28 cellular contexts compared by ENCODE assay signal in the genomic region with DNA sequence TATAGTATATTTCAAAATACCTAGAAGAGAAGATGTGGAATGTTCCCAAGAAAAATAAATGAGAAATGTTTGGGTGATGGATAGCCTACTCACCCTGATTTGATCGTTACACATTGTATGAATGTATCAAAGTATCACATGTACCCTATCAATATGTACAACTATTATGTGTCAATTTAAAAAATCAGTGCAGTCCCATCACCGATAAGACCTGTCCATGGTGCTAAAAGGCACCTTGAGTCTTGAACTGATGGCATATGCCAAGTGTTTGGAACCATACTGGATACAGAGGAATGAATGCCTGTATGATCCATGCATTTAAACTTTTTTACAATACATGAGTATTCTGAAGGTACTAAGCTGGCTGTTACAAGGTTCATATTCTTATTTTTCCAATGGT. TPM values are rescaled to one million over a fixed set of nuclear protein-coding genes. Genes with fewer than 3 reads are reported as not detected.
DNase-seq lines count a peak whose midpoint lies in the region; ATAC-seq and TF ChIP-seq lines count a peak whose summit lies in the region.
"Had no signal": no experiment of that assay in that cellular context is flagged by ENCODE, and none has a peak within 500 bp of the region (broad histone marks: within the 10 kb centered on the region; RNA-seq: fewer than 3 reads in every experiment).

No MANE protein-coding gene starts in this region.

- no peaks in the 10 kb centered on the region for H4K20me1 ChIP-seq in HCT116 (ENCODE audit: insufficient read depth)
- H4K20me1 ChIP-seq: BLaER1 had no signal

- no peak overlapping the region for H3K4me3 ChIP-seq in HCT116 (replicated peaks in 1 of 2; ENCODE audit: low read depth in 1 of 2, low read length in 2 of 2)
- no peak overlapping the region for H3K4me3 ChIP-seq in HEK293 (ENCODE audit: low read depth, low read length)
- no peak overlapping the region for H3K4me3 ChIP-seq in LNCaP clone FGC (ENCODE audit: low read depth, low read length)
- H3K4me3 ChIP-seq in right atrium auricular region: no peak overlapping the region
- H3K4me3 ChIP-seq in mucosa of descending colon: no peak overlapping the region
- H3K4me3 ChIP-seq: BLaER1, GM12878 had no signal

- H3K79me2 ChIP-seq in HCT116 (ENCODE audit: insufficient read depth, low read length): no peaks in the 10 kb centered on the region

- H3K36me3 ChIP-seq in HCT116 (ENCODE audit: control insufficient read depth in 1 of 2, insufficient read depth in 2 of 2, low read length in 2 of 2) (no peaks in the 10 kb centered on the region), HEK293 (ENCODE audit: control insufficient read depth in 2 of 2, insufficient read depth in 1 of 2, low read length in 2 of 2) (no peaks in the 10 kb centered on the region), right atrium auricular region (no peaks in the 10 kb centered on the region), mucosa of descending colon (ENCODE audit: low read depth) (no peaks in the 10 kb centered on the region)
- H3K36me3 ChIP-seq: BE2C, BLaER1 had no signal

- H3K4me1 ChIP-seq in HCT116 (ENCODE audit: control insufficient read depth in 1 of 2, insufficient read depth in 2 of 2, low read length in 2 of 2) (no peaks in the 10 kb centered on the region), HEK293 (ENCODE audit: control insufficient read depth, insufficient read depth, low read length) (no peaks in the 10 kb centered on the region), right atrium auricular region (no peaks in the 10 kb centered on the region), mucosa of descending colon (ENCODE audit: low read depth) (no peaks in the 10 kb centered on the region)
- H3K4me1 ChIP-seq: BE2C, BLaER1 had no signal

- no peaks in the 10 kb centered on the region for H3K9me2 ChIP-seq in HCT116 (ENCODE audit: insufficient read depth)

- no peak overlapping the region for H3K4me2 ChIP-seq in HCT116 (ENCODE audit: low read length)
- H3K4me2 ChIP-seq: BLaER1 had no signal

- H3K27me3 ChIP-seq in HCT116 (ENCODE audit: insufficient read depth, low read length): no peaks in the 10 kb centered on the region
- H3K27me3 ChIP-seq in right atrium auricular region: no peaks in the 10 kb centered on the region
- H3K27me3 ChIP-seq: BE2C, BLaER1 had no signal

- no peak overlapping the region for H2AFZ ChIP-seq in HCT116 (ENCODE audit: low read depth, low read length, poor library complexity, severe bottlenecking)

- TF ChIP-seq RAD21 in HCT116 (IDR thresholded peaks at IDR 0.05; ENCODE audit: low read depth): no peak

- POLR2A ChIA-PET in HCT116 (lab: Charles Lee) (no interaction called here), HEK293 (lab: Yijun Ruan, JAX) (no interaction called here)

- H3K27ac ChIP-seq in HCT116 (ENCODE audit: low read depth, low read length) (no peak overlapping the region), HEK293 (ENCODE audit: extremely low read depth, low read depth, low read length) (no peak overlapping the region), right atrium auricular region (no peak overlapping the region)
- H3K27ac ChIP-seq: BLaER1 had no signal

- RAD21 ChIA-PET in HCT116 (lab: Charles Lee; ENCODE audit: low non-redundant PET in 1 of 2, low total read pairs in 2 of 2, uncharacterized antibody in 2 of 2, unreplicated experiment in 2 of 2): no interaction called here

- intact Hi-C loops in HCT116 (cut with micrococcal nuclease) (no loop called here), mucosa of descending colon (cut with DNase I, micrococcal nuclease) (no loop called here)

- TF ChIP-seq POLR2A in HCT116 (IDR thresholded peaks at IDR 0.05; ENCODE audit: borderline replicate concordance, extremely low read depth, insufficient read depth, insufficient read length): no peak

- no peak overlapping the region for H3K9ac ChIP-seq in HCT116 (ENCODE audit: low read length)
- H3K9ac ChIP-seq: BLaER1 had no signal

- CTCF ChIA-PET in HCT116 (lab: Charles Lee): no interaction called here
- CTCF ChIA-PET in HEK293 (lab: Yijun Ruan, JAX): no interaction called here

- DNase-seq in HCT116 (ENCODE audit: low read depth, low spot score): no peak
- peak; percentile 13 for DNase-seq in LNCaP clone FGC (ENCODE audit: low read depth)
- peak; percentile 6 for DNase-seq in RPMI8226
- no peak for DNase-seq in right atrium auricular region (ENCODE audit: low spot score)
- DNase-seq in NCI-H345 (lab: John Stamatoyannopoulos, UW): no peak
- no peak for DNase-seq in mucosa of descending colon
- DNase-seq: 8988T; ACHN; BE2C; C1 segment of cervical spinal cord; CD4-positive, alpha-beta memory T cell; CD4-positive, CD25-positive, alpha-beta regulatory T cell; CD8-positive, alpha-beta memory T cell; COR-L47; DMS 273 treated with DMSO at 0.1 percent for 48 hours; DMS153; DMS53; DMS79; DND-41; EL; GDM1 had no signal

- ATAC-seq in HCT116: no peak
- no peak for ATAC-seq in esophagus mucosa
- ATAC-seq in mucosa of descending colon: no peak
- ATAC-seq: GM12878 had no signal

- BruUV-seq in HCT116 (replicated peaks; lab: Mats Ljungman, UMichigan): no TSS peak

- H3K9me3 ChIP-seq in HCT116 (ENCODE audit: control insufficient read depth in 1 of 2, insufficient read depth in 1 of 2, low read depth in 1 of 2, low read length in 2 of 2): peaks cover 13 to 15% of the 10 kb centered on the region in 2 experiments; a peak in 2 of 4 replicates
- H3K9me3 ChIP-seq in HEK293 (ENCODE audit: control insufficient read depth, insufficient read depth, low read depth, low read length): no peaks in the 10 kb centered on the region; the same call in 1 of the 2 replicates
- no peaks in the 10 kb centered on the region for H3K9me3 ChIP-seq in right atrium auricular region
- peaks cover 48% of the 10 kb centered on the region for H3K9me3 ChIP-seq in mucosa of descending colon
- H3K9me3 ChIP-seq: BE2C, BLaER1 had no signal

- TF ChIP-seq CTCF in HCT116 (IDR thresholded peaks at IDR 0.05 in 2 of 3, conservative IDR thresholded peaks at IDR 0.05 in 1 of 3; ENCODE audit: borderline replicate concordance in 1 of 3, insufficient read depth in 1 of 3, low read depth in 2 of 3, low read length in 2 of 3): no peak
- no peak for TF ChIP-seq CTCF in HEK293 (tag by site-specific recombination; IDR thresholded peaks at IDR 0.05)
- no peak for TF ChIP-seq CTCF in LNCaP clone FGC (IDR thresholded peaks at IDR 0.05; ENCODE audit: control insufficient read depth, extremely low read depth, insufficient read depth)
- no peak for TF ChIP-seq CTCF in right atrium auricular region (IDR thresholded peaks at IDR 0.05)
- TF ChIP-seq CTCF in mucosa of descending colon (IDR thresholded peaks at IDR 0.05): no peak

TF ChIP-seq in HCT116, 20 proteins besides CTCF, POLR2A, EP300 and RAD21 (continues in another document):
- TF ChIP-seq ZNF274 (IDR thresholded peaks at IDR 0.05; ENCODE audit: low read depth, low read length) (no peak), POLR2AphosphoS5 (IDR thresholded peaks at IDR 0.05; ENCODE audit: low read depth, low read length) (no peak)
- TF ChIP-seq, protein P1, sequence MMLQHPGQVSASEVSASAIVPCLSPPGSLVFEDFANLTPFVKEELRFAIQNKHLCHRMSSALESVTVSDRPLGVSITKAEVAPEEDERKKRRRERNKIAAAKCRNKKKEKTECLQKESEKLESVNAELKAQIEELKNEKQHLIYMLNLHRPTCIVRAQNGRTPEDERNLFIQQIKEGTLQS (IDR thresholded peaks at IDR 0.05): no peak

TF ChIP-seq in HEK293, 187 proteins besides CTCF, POLR2A, EP300 and RAD21:
- TF ChIP-seq, protein P2, sequence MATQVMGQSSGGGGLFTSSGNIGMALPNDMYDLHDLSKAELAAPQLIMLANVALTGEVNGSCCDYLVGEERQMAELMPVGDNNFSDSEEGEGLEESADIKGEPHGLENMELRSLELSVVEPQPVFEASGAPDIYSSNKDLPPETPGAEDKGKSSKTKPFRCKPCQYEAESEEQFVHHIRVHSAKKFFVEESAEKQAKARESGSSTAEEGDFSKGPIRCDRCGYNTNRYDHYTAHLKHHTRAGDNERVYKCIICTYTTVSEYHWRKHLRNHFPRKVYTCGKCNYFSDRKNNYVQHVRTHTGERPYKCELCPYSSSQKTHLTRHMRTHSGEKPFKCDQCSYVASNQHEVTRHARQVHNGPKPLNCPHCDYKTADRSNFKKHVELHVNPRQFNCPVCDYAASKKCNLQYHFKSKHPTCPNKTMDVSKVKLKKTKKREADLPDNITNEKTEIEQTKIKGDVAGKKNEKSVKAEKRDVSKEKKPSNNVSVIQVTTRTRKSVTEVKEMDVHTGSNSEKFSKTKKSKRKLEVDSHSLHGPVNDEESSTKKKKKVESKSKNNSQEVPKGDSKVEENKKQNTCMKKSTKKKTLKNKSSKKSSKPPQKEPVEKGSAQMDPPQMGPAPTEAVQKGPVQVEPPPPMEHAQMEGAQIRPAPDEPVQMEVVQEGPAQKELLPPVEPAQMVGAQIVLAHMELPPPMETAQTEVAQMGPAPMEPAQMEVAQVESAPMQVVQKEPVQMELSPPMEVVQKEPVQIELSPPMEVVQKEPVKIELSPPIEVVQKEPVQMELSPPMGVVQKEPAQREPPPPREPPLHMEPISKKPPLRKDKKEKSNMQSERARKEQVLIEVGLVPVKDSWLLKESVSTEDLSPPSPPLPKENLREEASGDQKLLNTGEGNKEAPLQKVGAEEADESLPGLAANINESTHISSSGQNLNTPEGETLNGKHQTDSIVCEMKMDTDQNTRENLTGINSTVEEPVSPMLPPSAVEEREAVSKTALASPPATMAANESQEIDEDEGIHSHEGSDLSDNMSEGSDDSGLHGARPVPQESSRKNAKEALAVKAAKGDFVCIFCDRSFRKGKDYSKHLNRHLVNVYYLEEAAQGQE (tag by site-specific recombination; IDR thresholded peaks at IDR 0.05): peak; percentile 72
- no peak for TF ChIP-seq ZNF132 (tag by site-specific recombination; IDR thresholded peaks at IDR 0.05; ENCODE audit: borderline replicate concordance)

RNA-seq across cellular contexts. Expression of a gene that starts 50.2 kb away (rescaled TPM):
- not detected for total RNA-seq in HCT116 (2021; ENCODE audit: unreplicated experiment)
- not detected in 2 replicates for polyA plus RNA-seq in HCT116 (2012)
- total RNA-seq in esophagus mucosa: 0.04 TPM
- total RNA-seq in right atrium auricular region: 10 to 100 TPM in 1 of 2 donors, 1 to 10 TPM in 1; 6.5 to 12.8 TPM
- 1 to 10 TPM in 1 of 3 donors, under 1 TPM in 2; 0.72 to 9.1 (median 0.77) TPM for total RNA-seq in mucosa of descending colon
- total RNA-seq: G401, GM12878 had no signal
- polyA plus RNA-seq: AG04450, CD14-positive monocyte, GM12878 had no signal

Comparison
In these comparisons a context has a peak if more than half of its experiments do, and no peak if none do; other contexts are left out.
1. DNase-seq: peak in LNCaP clone FGC (single experiment) and RPMI8226 (single experiment); none in HCT116 (single experiment), right atrium auricular region (single experiment), NCI-H345 (single experiment) and mucosa of descending colon (0 of 3).